Comparison of ENCODE assay signal across 1 cellular context in genomic region chr2:857081-857480, GRCh38.
TF ChIP-seq lines count a peak whose summit lies in the region.

No MANE protein-coding gene starts in this region.

TF ChIP-seq in WTC11, 78 proteins besides CTCF, POLR2A, EP300 and RAD21 (continued from another document):
- TF ChIP-seq, protein P1, sequence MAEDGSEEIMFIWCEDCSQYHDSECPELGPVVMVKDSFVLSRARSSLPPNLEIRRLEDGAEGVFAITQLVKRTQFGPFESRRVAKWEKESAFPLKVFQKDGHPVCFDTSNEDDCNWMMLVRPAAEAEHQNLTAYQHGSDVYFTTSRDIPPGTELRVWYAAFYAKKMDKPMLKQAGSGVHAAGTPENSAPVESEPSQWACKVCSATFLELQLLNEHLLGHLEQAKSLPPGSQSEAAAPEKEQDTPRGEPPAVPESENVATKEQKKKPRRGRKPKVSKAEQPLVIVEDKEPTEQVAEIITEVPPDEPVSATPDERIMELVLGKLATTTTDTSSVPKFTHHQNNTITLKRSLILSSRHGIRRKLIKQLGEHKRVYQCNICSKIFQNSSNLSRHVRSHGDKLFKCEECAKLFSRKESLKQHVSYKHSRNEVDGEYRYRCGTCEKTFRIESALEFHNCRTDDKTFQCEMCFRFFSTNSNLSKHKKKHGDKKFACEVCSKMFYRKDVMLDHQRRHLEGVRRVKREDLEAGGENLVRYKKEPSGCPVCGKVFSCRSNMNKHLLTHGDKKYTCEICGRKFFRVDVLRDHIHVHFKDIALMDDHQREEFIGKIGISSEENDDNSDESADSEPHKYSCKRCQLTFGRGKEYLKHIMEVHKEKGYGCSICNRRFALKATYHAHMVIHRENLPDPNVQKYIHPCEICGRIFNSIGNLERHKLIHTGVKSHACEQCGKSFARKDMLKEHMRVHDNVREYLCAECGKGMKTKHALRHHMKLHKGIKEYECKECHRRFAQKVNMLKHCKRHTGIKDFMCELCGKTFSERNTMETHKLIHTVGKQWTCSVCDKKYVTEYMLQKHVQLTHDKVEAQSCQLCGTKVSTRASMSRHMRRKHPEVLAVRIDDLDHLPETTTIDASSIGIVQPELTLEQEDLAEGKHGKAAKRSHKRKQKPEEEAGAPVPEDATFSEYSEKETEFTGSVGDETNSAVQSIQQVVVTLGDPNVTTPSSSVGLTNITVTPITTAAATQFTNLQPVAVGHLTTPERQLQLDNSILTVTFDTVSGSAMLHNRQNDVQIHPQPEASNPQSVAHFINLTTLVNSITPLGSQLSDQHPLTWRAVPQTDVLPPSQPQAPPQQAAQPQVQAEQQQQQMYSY (CRISPR knock-in tag; IDR thresholded peaks at IDR 0.05), result no peak
- TF ChIP-seq, protein P2, sequence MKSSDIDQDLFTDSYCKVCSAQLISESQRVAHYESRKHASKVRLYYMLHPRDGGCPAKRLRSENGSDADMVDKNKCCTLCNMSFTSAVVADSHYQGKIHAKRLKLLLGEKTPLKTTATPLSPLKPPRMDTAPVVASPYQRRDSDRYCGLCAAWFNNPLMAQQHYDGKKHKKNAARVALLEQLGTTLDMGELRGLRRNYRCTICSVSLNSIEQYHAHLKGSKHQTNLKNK (CRISPR knock-in tag; IDR thresholded peaks at IDR 0.05), result no peak
- TF ChIP-seq SMAD4 (CRISPR knock-in tag; IDR thresholded peaks at IDR 0.05), result no peak
- TF ChIP-seq E2F5 (CRISPR knock-in tag; IDR thresholded peaks at IDR 0.05), result no peak
- TF ChIP-seq ETV6 (CRISPR knock-in tag; IDR thresholded peaks at IDR 0.05), result no peak
- TF ChIP-seq SOX15 (CRISPR knock-in tag; IDR thresholded peaks at IDR 0.05), result no peak
- TF ChIP-seq, protein P3, sequence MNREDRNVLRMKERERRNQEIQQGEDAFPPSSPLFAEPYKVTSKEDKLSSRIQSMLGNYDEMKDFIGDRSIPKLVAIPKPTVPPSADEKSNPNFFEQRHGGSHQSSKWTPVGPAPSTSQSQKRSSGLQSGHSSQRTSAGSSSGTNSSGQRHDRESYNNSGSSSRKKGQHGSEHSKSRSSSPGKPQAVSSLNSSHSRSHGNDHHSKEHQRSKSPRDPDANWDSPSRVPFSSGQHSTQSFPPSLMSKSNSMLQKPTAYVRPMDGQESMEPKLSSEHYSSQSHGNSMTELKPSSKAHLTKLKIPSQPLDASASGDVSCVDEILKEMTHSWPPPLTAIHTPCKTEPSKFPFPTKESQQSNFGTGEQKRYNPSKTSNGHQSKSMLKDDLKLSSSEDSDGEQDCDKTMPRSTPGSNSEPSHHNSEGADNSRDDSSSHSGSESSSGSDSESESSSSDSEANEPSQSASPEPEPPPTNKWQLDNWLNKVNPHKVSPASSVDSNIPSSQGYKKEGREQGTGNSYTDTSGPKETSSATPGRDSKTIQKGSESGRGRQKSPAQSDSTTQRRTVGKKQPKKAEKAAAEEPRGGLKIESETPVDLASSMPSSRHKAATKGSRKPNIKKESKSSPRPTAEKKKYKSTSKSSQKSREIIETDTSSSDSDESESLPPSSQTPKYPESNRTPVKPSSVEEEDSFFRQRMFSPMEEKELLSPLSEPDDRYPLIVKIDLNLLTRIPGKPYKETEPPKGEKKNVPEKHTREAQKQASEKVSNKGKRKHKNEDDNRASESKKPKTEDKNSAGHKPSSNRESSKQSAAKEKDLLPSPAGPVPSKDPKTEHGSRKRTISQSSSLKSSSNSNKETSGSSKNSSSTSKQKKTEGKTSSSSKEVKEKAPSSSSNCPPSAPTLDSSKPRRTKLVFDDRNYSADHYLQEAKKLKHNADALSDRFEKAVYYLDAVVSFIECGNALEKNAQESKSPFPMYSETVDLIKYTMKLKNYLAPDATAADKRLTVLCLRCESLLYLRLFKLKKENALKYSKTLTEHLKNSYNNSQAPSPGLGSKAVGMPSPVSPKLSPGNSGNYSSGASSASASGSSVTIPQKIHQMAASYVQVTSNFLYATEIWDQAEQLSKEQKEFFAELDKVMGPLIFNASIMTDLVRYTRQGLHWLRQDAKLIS (CRISPR knock-in tag; IDR thresholded peaks at IDR 0.05; ENCODE audit: borderline replicate concordance), result no peak
- TF ChIP-seq, protein P4, sequence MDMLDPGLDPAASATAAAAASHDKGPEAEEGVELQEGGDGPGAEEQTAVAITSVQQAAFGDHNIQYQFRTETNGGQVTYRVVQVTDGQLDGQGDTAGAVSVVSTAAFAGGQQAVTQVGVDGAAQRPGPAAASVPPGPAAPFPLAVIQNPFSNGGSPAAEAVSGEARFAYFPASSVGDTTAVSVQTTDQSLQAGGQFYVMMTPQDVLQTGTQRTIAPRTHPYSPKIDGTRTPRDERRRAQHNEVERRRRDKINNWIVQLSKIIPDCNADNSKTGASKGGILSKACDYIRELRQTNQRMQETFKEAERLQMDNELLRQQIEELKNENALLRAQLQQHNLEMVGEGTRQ (CRISPR knock-in tag; IDR thresholded peaks at IDR 0.05), result no peak
- no peak for TF ChIP-seq HMGXB4 (CRISPR knock-in tag; IDR thresholded peaks at IDR 0.05)
- TF ChIP-seq TEAD1 (CRISPR knock-in tag; IDR thresholded peaks at IDR 0.05), result no peak
- TF ChIP-seq FOXJ3 (CRISPR knock-in tag; IDR thresholded peaks at IDR 0.05; ENCODE audit: borderline replicate concordance), result no peak
- no peak for TF ChIP-seq ZNF219 (CRISPR knock-in tag; IDR thresholded peaks at IDR 0.05; ENCODE audit: borderline replicate concordance)
TF ChIP-seq in WTC11: peak in this region for 0.
